In genomic region chr5:178363501-178364325, GRCh38 we compare ENCODE assay signal across 29 cellular contexts.
DNase-seq lines count a peak whose midpoint lies in the region; ATAC-seq and TF ChIP-seq lines count a peak whose summit lies in the region.
"Had no signal": no experiment of that assay in that cellular context is flagged by ENCODE, and none has a peak within 500 bp of the region (broad histone marks: within the 10 kb centered on the region; RNA-seq: fewer than 3 reads in every experiment).

No MANE protein-coding gene starts in this region.

- H3K27ac ChIP-seq in BLaER1: peak overlapping the region; percentile 73
- H3K27ac ChIP-seq in HL-60 (replicated peaks): peak overlapping the region; percentile 50
- no peak overlapping the region for H3K27ac ChIP-seq in right lobe of liver
- H3K27ac ChIP-seq: colonic mucosa, KMS-11, lower lobe of right lung, parathyroid adenoma, thyroid gland, vagina had no signal

- H3K9ac ChIP-seq in BLaER1: 0 out of 2 replicates have a peak overlapping the region, but pooled peaks have one; percentile 3
- H3K9ac ChIP-seq: KMS-11, parathyroid adenoma had no signal

- TF ChIP-seq CTCF in HL-60 (IDR thresholded peaks at IDR 0.05; ENCODE audit: insufficient read depth, low read length): no peak
- no peak for TF ChIP-seq CTCF in WTC11 (IDR thresholded peaks at IDR 0.05)
- no peak for TF ChIP-seq CTCF in right lobe of liver (IDR thresholded peaks at IDR 0.05)

- H3K27me3 ChIP-seq in BLaER1 (no peaks in the 10 kb centered on the region), HL-60 (ENCODE audit: insufficient read depth, poor library complexity, severe bottlenecking) (no peaks in the 10 kb centered on the region), right lobe of liver (no peaks in the 10 kb centered on the region)
- H3K27me3 ChIP-seq: colonic mucosa, thyroid gland, vagina had no signal

- CTCF ChIA-PET in WTC11 (lab: Charles Lee): no interaction called here

- DNase-seq in HL-60 (ENCODE audit: low read depth in 1 of 2, low spot score in 1 of 2) (peak in 1 of 2 experiments; percentile 24), WTC11 (ENCODE audit: low spot score) (no peak), right lobe of liver (peak in 1 of 3 donors; percentile 43), SIG-M5 treated with dmso at 0.1 percent for 504 hours (lab: John Stamatoyannopoulos, UW; ENCODE audit: unreplicated experiment) (no peak), mucosa of gallbladder (ENCODE audit: low spot score) (no peak), retina (no peak), NCI-H526 treated with DMSO at 0.1 percent for 48 hours (lab: John Stamatoyannopoulos, UW) (no peak)
- DNase-seq: activated effector memory CD4-positive, alpha-beta T cell treated with anti-CD3 and anti-CD28 coated beads, Interleukin-2, amount 50 U/mL, for 16 hours; activated naive CD8-positive, alpha-beta T cell treated with anti-CD3 and anti-CD28 coated beads for 36 hours; activated T-cell treated with anti-CD3 and anti-CD28 coated beads, Interleukin-2, amount 50 U/mL, for 24 hours; anterior cingulate cortex; colonic mucosa; COR-L47; DMS53; effector memory CD4-positive, alpha-beta T cell; erythroblast; lower lobe of right lung; naive thymus-derived CD8-positive, alpha-beta T cell; NCI-H1436 treated with DMSO at 0.1 percent for 48 hours; NCI-H2081 treated with DMSO at 0.1 percent for 48 hours; NCI-H2227 treated with DMSO at 0.1 percent for 48 hours; SHP77; T-helper 9 cell; thyroid gland had no signal

- H3K36me3 Mint-ChIP-seq in WTC11: no peaks in the 10 kb centered on the region; the same call in 1 of the 2 replicates
- H3K36me3 Mint-ChIP-seq: activated naive CD8-positive, alpha-beta T cell treated with anti-CD3 and anti-CD28 coated beads for 36 hours; naive thymus-derived CD8-positive, alpha-beta T cell had no signal

- 65% methylated on average over 13 of the region's 25 CpGs for WGBS in right lobe of liver (ENCODE audit: insufficient coverage, low coverage, low lambda C conversion rate, missing lambda C conversion rate)

- intact Hi-C loops in right lobe of liver (cut with DNase I): no loop called here

- no peak overlapping the region for H3K4me3 ChIP-seq in BLaER1
- no peak overlapping the region for H3K4me3 ChIP-seq in HL-60 (replicated peaks; ENCODE audit: insufficient read depth, low read length)
- H3K4me3 ChIP-seq in right lobe of liver: no peak overlapping the region
- H3K4me3 ChIP-seq: colonic mucosa, lower lobe of right lung, thyroid gland, vagina had no signal

- H3K4me2 ChIP-seq in BLaER1: peak overlapping the region; percentile 80
- H3K4me2 ChIP-seq: KMS-11 had no signal

- H3K4me3 Mint-ChIP-seq in WTC11: no peak overlapping the region
- H3K4me3 Mint-ChIP-seq: activated naive CD8-positive, alpha-beta T cell treated with anti-CD3 and anti-CD28 coated beads for 36 hours; activated T-cell treated with anti-CD3 and anti-CD28 coated beads, Interleukin-2, amount 50 U/mL, for 24 hours; B cell; naive thymus-derived CD8-positive, alpha-beta T cell had no signal

- H3K9me3 ChIP-seq in BLaER1 (peaks cover 1% of the 10 kb centered on the region; the same call in 1 of the 2 replicates), right lobe of liver (no peaks in the 10 kb centered on the region)
- H3K9me3 ChIP-seq: colonic mucosa, lower lobe of right lung, thyroid gland, vagina had no signal

- H3K27me3 Mint-ChIP-seq in WTC11 (ENCODE audit: low read depth): no peaks in the 10 kb centered on the region
- H3K27me3 Mint-ChIP-seq: activated naive CD8-positive, alpha-beta T cell treated with anti-CD3 and anti-CD28 coated beads for 36 hours had no signal

- no peaks in the 10 kb centered on the region for H4K20me1 ChIP-seq in BLaER1

- H3K9me3 Mint-ChIP-seq in WTC11: no peaks in the 10 kb centered on the region
- H3K9me3 Mint-ChIP-seq: activated naive CD8-positive, alpha-beta T cell treated with anti-CD3 and anti-CD28 coated beads for 36 hours; activated T-cell treated with anti-CD3 and anti-CD28 coated beads, Interleukin-2, amount 50 U/mL, for 24 hours; naive thymus-derived CD8-positive, alpha-beta T cell had no signal

- H3K36me3 ChIP-seq in BLaER1: no peaks in the 10 kb centered on the region
- no peaks in the 10 kb centered on the region for H3K36me3 ChIP-seq in right lobe of liver
- H3K36me3 ChIP-seq: colonic mucosa, lower lobe of right lung, thyroid gland, vagina had no signal

- ATAC-seq in WTC11 (no peak), right lobe of liver (peak; percentile 46 to 74 (median 50))
- ATAC-seq: lower lobe of right lung; naive thymus-derived CD8-positive, alpha-beta T cell had no signal

- POLR2A ChIA-PET in WTC11 (lab: Charles Lee): no interaction called here

- 0 out of 2 replicates have a peak overlapping the region, but pooled peaks have one; percentile 14 for H3K27ac Mint-ChIP-seq in WTC11
- H3K27ac Mint-ChIP-seq: activated naive CD8-positive, alpha-beta T cell treated with anti-CD3 and anti-CD28 coated beads for 36 hours; activated T-cell treated with anti-CD3 and anti-CD28 coated beads, Interleukin-2, amount 50 U/mL, for 24 hours; B cell had no signal

- no peak for TF ChIP-seq POLR2A in right lobe of liver (IDR thresholded peaks at IDR 0.05)

- peaks cover 58% of the 10 kb centered on the region for H3K4me1 ChIP-seq in BLaER1
- no peaks in the 10 kb centered on the region for H3K4me1 ChIP-seq in right lobe of liver
- H3K4me1 ChIP-seq: colonic mucosa, lower lobe of right lung, parathyroid adenoma, vagina had no signal

- H3K4me1 Mint-ChIP-seq in WTC11: peaks cover 22% of the 10 kb centered on the region
- H3K4me1 Mint-ChIP-seq: activated naive CD8-positive, alpha-beta T cell treated with anti-CD3 and anti-CD28 coated beads for 36 hours; B cell had no signal

TF ChIP-seq in WTC11, 78 proteins besides CTCF, POLR2A, EP300 and RAD21:
- TF ChIP-seq CREM (CRISPR knock-in tag; IDR thresholded peaks at IDR 0.05) (no peak), RELA (CRISPR knock-in tag; IDR thresholded peaks at IDR 0.05; ENCODE audit: borderline replicate concordance) (no peak), ZNF263 (CRISPR knock-in tag; IDR thresholded peaks at IDR 0.05; ENCODE audit: low read depth) (no peak), IRF2 (CRISPR knock-in tag; IDR thresholded peaks at IDR 0.05; ENCODE audit: borderline replicate concordance, low read depth) (no peak), TCF7 (CRISPR knock-in tag; IDR thresholded peaks at IDR 0.05; ENCODE audit: low read depth) (no peak), ATF6 (CRISPR knock-in tag; IDR thresholded peaks at IDR 0.05) (no peak), FOXK1 (CRISPR knock-in tag; IDR thresholded peaks at IDR 0.05) (no peak)

Comparison
In these comparisons a context has a peak if more than half of its experiments do, and no peak if none do; other contexts are left out.
1. H3K27ac ChIP-seq: peak in BLaER1 (single experiment) and HL-60 (single experiment); none in right lobe of liver (0 of 3).